ENCODE assay signal across 13 cellular contexts in genomic region chr9:120839146-120839545, GRCh38. TPM values are rescaled to one million over a fixed set of nuclear protein-coding genes. Genes with fewer than 3 reads are reported as not detected.
DNase-seq lines count a peak whose midpoint lies in the region; ATAC-seq and TF ChIP-seq lines count a peak whose summit lies in the region.
"Had no signal": no experiment of that assay in that cellular context is flagged by ENCODE, and none has a peak within 500 bp of the region (broad histone marks: within the 10 kb centered on the region; RNA-seq: fewer than 3 reads in every experiment).

No MANE protein-coding gene starts in this region.

- H3K79me2 ChIP-seq in GM23338 (replicated peaks; ENCODE audit: insufficient read depth): peaks cover 83% of the 10 kb centered on the region

- no peak overlapping the region for H3K4me2 ChIP-seq in GM23338

- H3K27me3 Mint-ChIP-seq in GM23338 (ENCODE audit: insufficient read depth, low read depth, poor library complexity) (peaks cover 8% of the 10 kb centered on the region), memory B cell (no peaks in the 10 kb centered on the region)
- no peaks in the 10 kb centered on the region for H3K27me3 Mint-ChIP-seq in activated naive CD8-positive, alpha-beta T cell treated with anti-CD3 and anti-CD28 coated beads, Interleukin-2, amount 10 ng/mL, durations not matched to agents 7 days and 5 days
- H3K27me3 Mint-ChIP-seq: stimulated activated memory B cell treated with anti-CD40 and anti-IgM and Interleukin-4, amounts not matched to agents 10 μg/mL and 1 μg/mL and 100 μg/mL, for 72 hours had no signal

- no peak for TF ChIP-seq POLR2A in lower leg skin (IDR thresholded peaks at IDR 0.05)

- no peaks in the 10 kb centered on the region for H3K27me3 ChIP-seq in GM23338 (ENCODE audit: insufficient read depth)
- no peaks in the 10 kb centered on the region for H3K27me3 ChIP-seq in tibial artery
- H3K27me3 ChIP-seq: SJSA1 had no signal

- no peaks in the 10 kb centered on the region for H3F3A ChIP-seq in GM23338 (replicated peaks; ENCODE audit: low read depth)

- no peak for TF ChIP-seq CTCF in GM23338 (conservative IDR thresholded peaks at IDR 0.05; ENCODE audit: low read depth in 2 of 2)
- TF ChIP-seq CTCF in tibial artery (IDR thresholded peaks at IDR 0.05): no peak
- TF ChIP-seq CTCF in lower leg skin (IDR thresholded peaks at IDR 0.05): no peak

- intact Hi-C loops in tibial artery (cut with DNase I; ENCODE audit: low total_unique reads) (no loop called here), lower leg skin (cut with DNase I; ENCODE audit: low total_unique reads) (no loop called here)

- no peak overlapping the region for H3K4me3 ChIP-seq in GM23338
- no peak overlapping the region for H3K4me3 ChIP-seq in tibial artery
- H3K4me3 ChIP-seq in lower leg skin (ENCODE audit: low read depth, poor library complexity, severe bottlenecking): no peak overlapping the region
- H3K4me3 ChIP-seq: SJSA1 had no signal

- peaks cover 23% of the 10 kb centered on the region for H3K4me1 Mint-ChIP-seq in GM23338
- H3K4me1 Mint-ChIP-seq in activated naive CD8-positive, alpha-beta T cell treated with anti-CD3 and anti-CD28 coated beads, Interleukin-2, amount 10 ng/mL, durations not matched to agents 7 days and 5 days: peaks cover 37% of the 10 kb centered on the region
- peaks cover 27% of the 10 kb centered on the region for H3K4me1 Mint-ChIP-seq in memory B cell

- H3K4me3 Mint-ChIP-seq in GM23338 (no peak overlapping the region; the same call in 2 of the 3 replicates), memory B cell (no peak overlapping the region)
- H3K4me3 Mint-ChIP-seq in activated naive CD8-positive, alpha-beta T cell treated with anti-CD3 and anti-CD28 coated beads, Interleukin-2, amount 10 ng/mL, durations not matched to agents 7 days and 5 days: peak overlapping the region; percentile 23
- H3K4me3 Mint-ChIP-seq: stimulated activated memory B cell treated with anti-CD40 and anti-IgM and Interleukin-4, amounts not matched to agents 10 μg/mL and 1 μg/mL and 100 μg/mL, for 72 hours had no signal

- POLR2A ChIA-PET in activated naive CD8-positive, alpha-beta T cell treated with anti-CD3 and anti-CD28 coated beads, Interleukin-2, amount 10 ng/mL, durations not matched to agents 7 days and 5 days (lab: Charles Lee): interaction anchor here (0.7 kb wide), 1 partner anchor 56 kb away, joined by 3 read pairs; no protein-coding TSS in a partner anchor

- ATAC-seq in GM23338 (no peak), memory B cell (ENCODE audit: low read depth) (no peak)
- no peak for ATAC-seq in activated naive CD8-positive, alpha-beta T cell treated with anti-CD3 and anti-CD28 coated beads, Interleukin-2, amount 10 ng/mL, durations not matched to agents 7 days and 5 days (ENCODE audit: low read depth)
- ATAC-seq: esophagus mucosa; stimulated activated memory B cell treated with anti-CD40 and anti-IgM and Interleukin-4, amounts not matched to agents 10 μg/mL and 1 μg/mL and 100 μg/mL, for 72 hours had no signal

- H3K36me3 ChIP-seq in GM23338 (ENCODE audit: insufficient read depth) (peaks cover 10% of the 10 kb centered on the region; the same call in 1 of the 2 replicates), tibial artery (peaks cover 0 to 18% (median 4%) of the 10 kb centered on the region in 3 donors)

- H3K36me3 Mint-ChIP-seq in GM23338 (ENCODE audit: low read depth) (peaks cover 27% of the 10 kb centered on the region), memory B cell (peaks cover 17% of the 10 kb centered on the region)
- peaks cover 36% of the 10 kb centered on the region for H3K36me3 Mint-ChIP-seq in activated naive CD8-positive, alpha-beta T cell treated with anti-CD3 and anti-CD28 coated beads, Interleukin-2, amount 10 ng/mL, durations not matched to agents 7 days and 5 days

- H3K9me3 ChIP-seq in tibial artery: no peaks in the 10 kb centered on the region
- H3K9me3 ChIP-seq: SJSA1 had no signal

- H3K27ac ChIP-seq in GM23338 (ENCODE audit: low read depth) (peak overlapping the region; percentile 6; the same call in 1 of the 2 replicates), tibial artery (no peak overlapping the region)
- H3K27ac ChIP-seq: SJSA1 had no signal

- WGBS in lower leg skin, 2 donors: 70 to 87% methylated on average over 2 of the region's 2 CpGs

- peak; percentile 23 for DNase-seq in AG08395 (ENCODE audit: low spot score)
- DNase-seq in GM23338 (ENCODE audit: low spot score): peak; percentile 28
- no peak for DNase-seq in activated naive CD8-positive, alpha-beta T cell treated with anti-CD3 and anti-CD28 coated beads, Interleukin-2, amount 10 ng/mL, durations not matched to agents 7 days and 5 days
- no peak for DNase-seq in memory B cell (ENCODE audit: low spot score in 2 of 2)
- DNase-seq in H4 (ENCODE audit: low spot score): no peak
- DNase-seq in tibial artery: no peak
- no peak for DNase-seq in NCI-H526 treated with DMSO at 0.1 percent for 48 hours (lab: John Stamatoyannopoulos, UW)
- DNase-seq in lower leg skin (ENCODE audit: low spot score in 2 of 2): no peak
- DNase-seq: GOT3; stimulated activated CD4-positive, alpha-beta T cell treated with anti-CD3 and anti-CD28 coated beads, Interleukin-2, amount 100 ng/mL, for 24 hours had no signal

- no peak overlapping the region for H2AFZ ChIP-seq in GM23338

- H3K27ac Mint-ChIP-seq in GM23338: peak overlapping the region; percentile 78
- H3K27ac Mint-ChIP-seq in activated naive CD8-positive, alpha-beta T cell treated with anti-CD3 and anti-CD28 coated beads, Interleukin-2, amount 10 ng/mL, durations not matched to agents 7 days and 5 days: no peak overlapping the region
- peak overlapping the region; percentile 0 for H3K27ac Mint-ChIP-seq in memory B cell
- H3K27ac Mint-ChIP-seq: stimulated activated memory B cell treated with anti-CD40 and anti-IgM and Interleukin-4, amounts not matched to agents 10 μg/mL and 1 μg/mL and 100 μg/mL, for 72 hours had no signal

- H3K9me3 Mint-ChIP-seq in GM23338 (no peaks in the 10 kb centered on the region), memory B cell (no peaks in the 10 kb centered on the region)
- no peaks in the 10 kb centered on the region for H3K9me3 Mint-ChIP-seq in activated naive CD8-positive, alpha-beta T cell treated with anti-CD3 and anti-CD28 coated beads, Interleukin-2, amount 10 ng/mL, durations not matched to agents 7 days and 5 days
- H3K9me3 Mint-ChIP-seq: stimulated activated memory B cell treated with anti-CD40 and anti-IgM and Interleukin-4, amounts not matched to agents 10 μg/mL and 1 μg/mL and 100 μg/mL, for 72 hours had no signal

- H3K4me1 ChIP-seq in GM23338 (ENCODE audit: insufficient read depth) (peaks cover 5% of the 10 kb centered on the region), tibial artery (peaks cover 0 to 36% (median 16%) of the 10 kb centered on the region in 4 donors)

- peaks cover 15% of the 10 kb centered on the region; the same call in 1 of the 2 replicates for H4K20me1 ChIP-seq in GM23338 (replicated peaks; ENCODE audit: insufficient read depth)

- H3K9me2 ChIP-seq in GM23338 (ENCODE audit: insufficient read depth): no peaks in the 10 kb centered on the region

TF ChIP-seq in GM23338, 12 proteins besides CTCF, POLR2A, EP300 and RAD21:
- TF ChIP-seq ZNF331 (CRISPR knock-in tag; IDR thresholded peaks at IDR 0.05; ENCODE audit: low read depth): no peak
- no peak for TF ChIP-seq ZNF114 (CRISPR knock-in tag; IDR thresholded peaks at IDR 0.05)
- no peak for TF ChIP-seq EZH2 (IDR thresholded peaks at IDR 0.05; ENCODE audit: low read depth, unreplicated experiment)
- TF ChIP-seq ETS1 (IDR thresholded peaks at IDR 0.05): no peak
- no peak for TF ChIP-seq JUNB (IDR thresholded peaks at IDR 0.05; ENCODE audit: unreplicated experiment)

RNA-seq across cellular contexts. Expression of gene PSMD5, which starts 3.6 kb away (rescaled TPM):
- total RNA-seq in GM23338 (2014; rRNA removed; shearing (Covaris generic)): 40.5 and 49.4 TPM in 2 replicates
- polyA plus RNA-seq in GM23338 (2016; fragmentation: Nextera tagmentation; extraction: Ambion mirVana): 21.9 and 23.9 TPM in 2 replicates
- total RNA-seq in activated naive CD8-positive, alpha-beta T cell treated with anti-CD3 and anti-CD28 coated beads, Interleukin-2, amount 10 ng/mL, durations not matched to agents 7 days and 5 days: 10 to 100 TPM; 42.6 to 57.4 TPM
- 26.0 and 31.9 TPM in 2 replicates for total RNA-seq in H4 (2014; rRNA removed; shearing (Covaris generic))
- 10 to 100 TPM; 30.1 to 63.7 (median 33.9) TPM for total RNA-seq in lower leg skin

RNA-seq across cellular contexts. Expression of gene PHF19, which starts 37.8 kb away (rescaled TPM):
- 31.0 and 33.7 TPM in 2 replicates for total RNA-seq in GM23338 (2014; rRNA removed; shearing (Covaris generic))
- 13.1 and 16.8 TPM in 2 replicates for polyA plus RNA-seq in GM23338 (2016; fragmentation: Nextera tagmentation; extraction: Ambion mirVana)
- 100 to 1,000 TPM; 248 to 253 TPM for total RNA-seq in activated naive CD8-positive, alpha-beta T cell treated with anti-CD3 and anti-CD28 coated beads, Interleukin-2, amount 10 ng/mL, durations not matched to agents 7 days and 5 days
- 52.7 and 66.6 TPM in 2 replicates for total RNA-seq in H4 (2014; rRNA removed; shearing (Covaris generic))
- 10 to 100 TPM; 11.5 to 22.1 (median 17.8) TPM for total RNA-seq in lower leg skin

RNA-seq across cellular contexts. Expression of gene FBXW2, which starts 45.9 kb away (rescaled TPM):
- total RNA-seq in GM23338 (2014; rRNA removed; shearing (Covaris generic)): 47.6 and 55.2 TPM in 2 replicates
- polyA plus RNA-seq in GM23338 (2016; fragmentation: Nextera tagmentation; extraction: Ambion mirVana): 7.4 and 10.0 TPM in 2 replicates
- 10 to 100 TPM; 80.5 to 87.8 TPM for total RNA-seq in activated naive CD8-positive, alpha-beta T cell treated with anti-CD3 and anti-CD28 coated beads, Interleukin-2, amount 10 ng/mL, durations not matched to agents 7 days and 5 days
- 10.4 and 14.1 TPM in 2 replicates for total RNA-seq in H4 (2014; rRNA removed; shearing (Covaris generic))
- 10 to 100 TPM; 25.9 to 49.6 (median 46.4) TPM for total RNA-seq in lower leg skin

Comparison
In these comparisons a context has a peak if more than half of its experiments do, and no peak if none do; other contexts are left out.
1. DNase-seq: peak in AG08395 (single experiment) and GM23338 (single experiment); none in activated naive CD8-positive, alpha-beta T cell treated with anti-CD3 and anti-CD28 coated beads, Interleukin-2, amount 10 ng/mL, durations not matched to agents 7 days and 5 days (single experiment), memory B cell (0 of 2), H4 (single experiment), tibial artery (0 of 2), NCI-H526 treated with DMSO at 0.1 percent for 48 hours (single experiment) and lower leg skin (0 of 2).